In genomic region chr2:201132518-201132917, GRCh38 we compare ENCODE assay signal across 1 cellular context.
TF ChIP-seq lines count a peak whose summit lies in the region.

No MANE protein-coding gene starts in this region.

TF ChIP-seq in HepG2, 621 proteins besides CTCF, POLR2A, EP300 and RAD21:
- TF ChIP-seq NFAT5 (CRISPR knock-in tag; IDR thresholded peaks at IDR 0.05) (no peak), HOXA3 (CRISPR knock-in tag; IDR thresholded peaks at IDR 0.05) (no peak), MIXL1 (CRISPR knock-in tag; IDR thresholded peaks at IDR 0.05) (no peak), ZMAT3 (CRISPR knock-in tag; conservative IDR thresholded peaks at IDR 0.05) (no peak), ZNF180 (CRISPR knock-in tag; IDR thresholded peaks at IDR 0.05; ENCODE audit: borderline replicate concordance, low read depth) (no peak), WIZ (CRISPR knock-in tag; IDR thresholded peaks at IDR 0.05) (no peak), SIX4 (CRISPR knock-in tag; IDR thresholded peaks at IDR 0.05) (no peak), ZNF780A (CRISPR knock-in tag; IDR thresholded peaks at IDR 0.05) (no peak), MXI1 (IDR thresholded peaks at IDR 0.05; ENCODE audit: borderline replicate concordance, low read depth, low read length) (no peak), ELF3 (CRISPR knock-in tag; IDR thresholded peaks at IDR 0.05) (no peak), GATA4 (IDR thresholded peaks at IDR 0.05; ENCODE audit: borderline replicate concordance, low read depth) (no peak), KMT2A (CRISPR knock-in tag; IDR thresholded peaks at IDR 0.05) (no peak)
TF ChIP-seq in HepG2: peak in this region for 0.
